ENCODE assay signal across 1 cellular context in the genomic region with DNA sequence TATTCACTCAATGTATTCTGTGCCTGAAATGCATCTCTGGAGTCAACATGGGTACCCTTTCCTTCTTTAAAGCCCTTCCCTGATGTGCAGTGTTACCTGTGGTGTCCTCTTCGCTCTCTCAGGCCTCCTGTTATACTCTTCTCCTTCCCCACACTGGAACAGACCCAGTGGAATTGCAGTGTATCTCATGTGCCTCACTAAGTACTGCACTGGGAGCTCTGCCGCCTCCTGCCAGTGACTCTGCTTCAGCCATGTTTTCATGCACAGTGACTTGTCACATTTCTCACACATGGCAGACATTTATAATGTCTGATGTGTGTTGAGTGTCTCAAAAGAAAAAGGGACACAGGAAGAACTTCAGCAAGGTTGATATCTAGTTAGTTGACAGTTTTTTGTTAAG.
TF ChIP-seq lines count a peak whose summit lies in the region.

No MANE protein-coding gene starts in this region.

TF ChIP-seq in WTC11, 78 proteins besides CTCF, POLR2A, EP300 and RAD21 (continued from another document):
- TF ChIP-seq, protein P1, sequence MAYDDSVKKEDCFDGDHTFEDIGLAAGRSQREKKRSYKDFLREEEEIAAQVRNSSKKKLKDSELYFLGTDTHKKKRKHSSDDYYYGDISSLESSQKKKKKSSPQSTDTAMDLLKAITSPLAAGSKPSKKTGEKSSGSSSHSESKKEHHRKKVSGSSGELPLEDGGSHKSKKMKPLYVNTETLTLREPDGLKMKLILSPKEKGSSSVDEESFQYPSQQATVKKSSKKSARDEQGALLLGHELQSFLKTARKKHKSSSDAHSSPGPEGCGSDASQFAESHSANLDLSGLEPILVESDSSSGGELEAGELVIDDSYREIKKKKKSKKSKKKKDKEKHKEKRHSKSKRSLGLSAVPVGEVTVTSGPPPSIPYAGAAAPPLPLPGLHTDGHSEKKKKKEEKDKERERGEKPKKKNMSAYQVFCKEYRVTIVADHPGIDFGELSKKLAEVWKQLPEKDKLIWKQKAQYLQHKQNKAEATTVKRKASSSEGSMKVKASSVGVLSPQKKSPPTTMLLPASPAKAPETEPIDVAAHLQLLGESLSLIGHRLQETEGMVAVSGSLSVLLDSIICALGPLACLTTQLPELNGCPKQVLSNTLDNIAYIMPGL (CRISPR knock-in tag; IDR thresholded peaks at IDR 0.05): no peak
- TF ChIP-seq ZNF671 (CRISPR knock-in tag; IDR thresholded peaks at IDR 0.05): no peak
